In the genomic region with DNA sequence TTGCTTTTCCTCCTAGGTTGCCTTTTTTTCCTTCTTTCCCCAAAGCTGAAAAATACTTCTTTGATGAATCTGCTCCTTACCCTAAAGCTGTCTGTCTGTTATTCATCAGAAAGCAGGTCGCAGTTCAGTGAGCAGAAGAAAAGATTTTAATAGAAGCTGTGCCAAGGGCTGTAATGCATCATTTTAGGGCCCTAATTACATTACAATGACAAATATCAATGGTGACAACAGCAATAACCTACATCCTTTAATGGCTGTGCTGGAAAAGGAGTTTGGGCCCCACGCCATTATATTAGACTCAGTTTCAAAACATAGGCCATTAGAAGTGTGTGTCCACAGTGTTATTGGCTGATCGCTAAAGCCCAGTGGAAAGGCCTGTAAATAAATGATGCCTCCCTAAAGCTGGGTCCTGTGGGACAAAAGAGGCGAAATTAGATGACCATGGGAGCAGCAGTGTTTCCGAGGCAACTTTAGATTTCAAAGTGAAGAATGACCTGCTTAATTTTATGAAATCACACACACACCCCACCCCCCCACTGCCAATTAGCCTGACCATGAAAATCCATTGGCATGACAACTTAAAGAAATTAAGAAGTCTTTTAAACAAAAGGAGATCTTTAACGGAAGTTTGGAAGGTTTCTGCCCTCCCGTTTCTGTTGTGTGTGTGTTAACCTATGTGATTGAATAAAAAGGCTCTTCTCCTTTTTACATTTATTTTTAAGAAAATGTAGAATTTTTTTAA, we compare ENCODE assay signal across 14 cellular contexts. TPM values are rescaled to one million over a fixed set of nuclear protein-coding genes. Genes with fewer than 3 reads are reported as not detected.
DNase-seq lines count a peak whose midpoint lies in the region; TF ChIP-seq lines count a peak whose summit lies in the region.
"Had no signal": no experiment of that assay in that cellular context is flagged by ENCODE, and none has a peak within 500 bp of the region (broad histone marks: within the 10 kb centered on the region; RNA-seq: fewer than 3 reads in every experiment).

No MANE protein-coding gene starts in this region.

- H3K14ac ChIP-seq in neuronal stem cell (ENCODE audit: low read length), result no peak overlapping the region

- H3K79me1 ChIP-seq in neuronal stem cell (ENCODE audit: low read depth, low read length), result peaks cover 2% of the 10 kb centered on the region

- intact Hi-C loops in dendritic cell treated with granulocyte-macrophage colony-stimulating factor and Interleukin-4, amounts not matched to agents 40 ng/mL and 50 ng/mL, for 4 days (cut with micrococcal nuclease), result loop anchor here (5.0 kb wide), 1 partner anchor 38 kb away; a partner anchor contains a TSS
- intact Hi-C loops in stomach (cut with DNase I; ENCODE audit: low total_unique reads), result no loop called here

- no CpG with 5 or more reads among the region's 7 CpGs for WGBS in neuronal stem cell (ENCODE audit: extremely low coverage in 2 of 2, insufficient read length in 2 of 2, insufficient replicate concordance in 1 of 2), 2 donors
- WGBS in stomach, 5 donors, result 70 to 82% (median 79%) methylated on average over 7 of the region's 7 CpGs

- no peaks in the 10 kb centered on the region for H3K27me3 Mint-ChIP-seq in dendritic cell treated with granulocyte-macrophage colony-stimulating factor and Interleukin-4, amounts not matched to agents 40 ng/mL and 50 ng/mL, for 4 days

- H3K27ac Mint-ChIP-seq in dendritic cell treated with granulocyte-macrophage colony-stimulating factor and Interleukin-4, amounts not matched to agents 40 ng/mL and 50 ng/mL, for 4 days, result peak overlapping the region; percentile 74

- H3K4me1 Mint-ChIP-seq in dendritic cell treated with granulocyte-macrophage colony-stimulating factor and Interleukin-4, amounts not matched to agents 40 ng/mL and 50 ng/mL, for 4 days (ENCODE audit: low read depth), result peaks cover 51% of the 10 kb centered on the region

- no peak overlapping the region for H2BK12ac ChIP-seq in neuronal stem cell (ENCODE audit: low read length)

- H3K23ac ChIP-seq in neuronal stem cell (ENCODE audit: low read depth, low read length, poor library complexity), result no peak overlapping the region

- H3K9me3 ChIP-seq in neuronal stem cell (replicated peaks in 1 of 2; ENCODE audit: control insufficient read depth in 2 of 2, insufficient read depth in 1 of 2, low read depth in 1 of 2, low read length in 2 of 2), result peaks cover 3 to 12% of the 10 kb centered on the region in 2 donors
- H3K9me3 ChIP-seq in stomach, result no peaks in the 10 kb centered on the region
- H3K9me3 ChIP-seq: adrenal gland, ovary had no signal

- peak overlapping the region; percentile 44 for H3K4me2 ChIP-seq in neuronal stem cell (ENCODE audit: insufficient read depth, low read length, poor library complexity, severe bottlenecking)
- H3K4me2 ChIP-seq: KMS-11 had no signal

- H3K27ac ChIP-seq in neuronal stem cell (replicated peaks; ENCODE audit: low read length) (peak overlapping the region; percentile 86), stomach (peak overlapping the region in 2 of 5 donors; percentile 49 to 52)
- H3K27ac ChIP-seq: KMS-11, ovary had no signal

- H3K9ac ChIP-seq in neuronal stem cell (ENCODE audit: low read depth, low read length, poor library complexity), result no peak overlapping the region
- H3K9ac ChIP-seq: KMS-11 had no signal

- in situ Hi-C loops in Caki2 (cut with HindIII; ENCODE audit: low pct_unique_long_range_greater_than_20kb, low sequenced_read_pairs), result no loop called here
- in situ Hi-C loops in GM13977 (cut with MboI; ENCODE audit: low pct_unique_long_range_greater_than_20kb, low sequenced_read_pairs, unreplicated experiment), result no loop called here

- H2AK5ac ChIP-seq in neuronal stem cell (ENCODE audit: low read depth, low read length), result no peak overlapping the region

- peaks cover 10% of the 10 kb centered on the region for H3K9me3 Mint-ChIP-seq in dendritic cell treated with granulocyte-macrophage colony-stimulating factor and Interleukin-4, amounts not matched to agents 40 ng/mL and 50 ng/mL, for 4 days

- H2BK5ac ChIP-seq in neuronal stem cell (ENCODE audit: low read length), result no peak overlapping the region

- H2AFZ ChIP-seq in neuronal stem cell (ENCODE audit: low read length), result no peak overlapping the region

- no peak overlapping the region for H2BK120ac ChIP-seq in neuronal stem cell (ENCODE audit: low read depth, low read length)

- H4K8ac ChIP-seq in neuronal stem cell (ENCODE audit: low read depth, low read length), result no peak overlapping the region

- TF ChIP-seq CTCF in stomach (IDR thresholded peaks at IDR 0.05), result no peak
- no peak for TF ChIP-seq CTCF in GM13977 (IDR thresholded peaks at IDR 0.05; ENCODE audit: extremely low read depth, insufficient read depth, missing control alignments)

- no peak overlapping the region for H3K4me3 Mint-ChIP-seq in dendritic cell treated with granulocyte-macrophage colony-stimulating factor and Interleukin-4, amounts not matched to agents 40 ng/mL and 50 ng/mL, for 4 days

- no peak overlapping the region for H3K18ac ChIP-seq in neuronal stem cell (ENCODE audit: low read length)

- peaks cover 23% of the 10 kb centered on the region for H3K36me3 Mint-ChIP-seq in dendritic cell treated with granulocyte-macrophage colony-stimulating factor and Interleukin-4, amounts not matched to agents 40 ng/mL and 50 ng/mL, for 4 days (ENCODE audit: low read depth)

- no peak for TF ChIP-seq EP300 in stomach (IDR thresholded peaks at IDR 0.05)

- H3K36me3 ChIP-seq in neuronal stem cell (replicated peaks in 1 of 2; ENCODE audit: control insufficient read depth in 2 of 2, insufficient read depth in 2 of 2, low read length in 2 of 2) (peaks cover 5 to 46% of the 10 kb centered on the region in 2 donors), stomach (no peaks in the 10 kb centered on the region)
- H3K36me3 ChIP-seq: adrenal gland, ovary had no signal

- H3K4ac ChIP-seq in neuronal stem cell (ENCODE audit: low read length), result no peak overlapping the region

- H3K27me3 ChIP-seq in neuronal stem cell (ENCODE audit: control insufficient read depth in 3 of 3, insufficient read depth in 3 of 3, low read depth in 1 of 3, low read length in 3 of 3) (no peaks in the 10 kb centered on the region), stomach (no peaks in the 10 kb centered on the region)
- H3K27me3 ChIP-seq: adrenal gland, ovary had no signal

- H2BK15ac ChIP-seq in neuronal stem cell (ENCODE audit: low read length), result no peak overlapping the region

- TF ChIP-seq POLR2A in stomach (IDR thresholded peaks at IDR 0.05), result no peak

- no peak overlapping the region for H4K91ac ChIP-seq in neuronal stem cell (ENCODE audit: low read depth, low read length, poor library complexity)

- peaks cover 25 to 33% of the 10 kb centered on the region in 2 donors for H3K4me1 ChIP-seq in neuronal stem cell (ENCODE audit: control insufficient read depth in 2 of 2, insufficient read depth in 1 of 2, low read depth in 1 of 2, low read length in 2 of 2)
- H3K4me1 ChIP-seq in stomach, result peaks cover 10 to 69% (median 37%) of the 10 kb centered on the region in 4 donors

- DNase-seq in Caki2 (ENCODE audit: low read depth) (peak; percentile 84), NCI-H1105 treated with DMSO at 0.1 percent for 48 hours (lab: John Stamatoyannopoulos, UW) (peak; percentile 76), neuronal stem cell (ENCODE audit: low spot score) (peak; percentile 52), T-helper 2 cell (no peak), stomach (no peak), NCI-H526 treated with DMSO at 0.1 percent for 48 hours (lab: John Stamatoyannopoulos, UW) (no peak), GM13977 (ENCODE audit: low spot score) (no peak)
- DNase-seq: adrenal gland; DMS79; NK-92 treated with Interleukin-12 subunit alpha and Interleukin-12 subunit beta, amount 100 ng/mL, for 24 hours; ovary; stimulated activated CD4-positive, alpha-beta T cell treated with anti-CD3 and anti-CD28 coated beads, Interleukin-4, amount 100 ng/mL, for 4 hours had no signal

- H3K4me3 ChIP-seq in neuronal stem cell (ENCODE audit: low read length in 2 of 2) (no peak overlapping the region), stomach (no peak overlapping the region)
- H3K4me3 ChIP-seq: adrenal gland, ovary had no signal

RNA-seq across cellular contexts. Expression of a gene that starts 38.4 kb away (rescaled TPM):
- 16.0 and 25.5 TPM in 2 replicates for total RNA-seq in Caki2 (2014; rRNA removed; shearing (Covaris generic); ENCODE audit: low replicate concordance)
- polyA plus RNA-seq in neuronal stem cell (2013, experiment 1 of 2), result 257 TPM
- 256 TPM for polyA plus RNA-seq in neuronal stem cell (2013, experiment 2 of 2)
- total RNA-seq in stomach, result 10 to 100 TPM; 18.5 to 85.2 (median 42.0) TPM
- 10 to 100 TPM in 1 of 3 donors, 1 to 10 TPM in 2; 6.2 to 12.4 (median 7.2) TPM for polyA plus RNA-seq in stomach

Comparison
In these comparisons a context has a peak if more than half of its experiments do, and no peak if none do; other contexts are left out.
1. DNase-seq: peak in Caki2 (single experiment), NCI-H1105 treated with DMSO at 0.1 percent for 48 hours (single experiment) and neuronal stem cell (single experiment); none in T-helper 2 cell (0 of 5), stomach (single experiment), NCI-H526 treated with DMSO at 0.1 percent for 48 hours (single experiment) and GM13977 (single experiment).